Comparison of ENCODE assay signal across 8 cellular contexts in the genomic region with DNA sequence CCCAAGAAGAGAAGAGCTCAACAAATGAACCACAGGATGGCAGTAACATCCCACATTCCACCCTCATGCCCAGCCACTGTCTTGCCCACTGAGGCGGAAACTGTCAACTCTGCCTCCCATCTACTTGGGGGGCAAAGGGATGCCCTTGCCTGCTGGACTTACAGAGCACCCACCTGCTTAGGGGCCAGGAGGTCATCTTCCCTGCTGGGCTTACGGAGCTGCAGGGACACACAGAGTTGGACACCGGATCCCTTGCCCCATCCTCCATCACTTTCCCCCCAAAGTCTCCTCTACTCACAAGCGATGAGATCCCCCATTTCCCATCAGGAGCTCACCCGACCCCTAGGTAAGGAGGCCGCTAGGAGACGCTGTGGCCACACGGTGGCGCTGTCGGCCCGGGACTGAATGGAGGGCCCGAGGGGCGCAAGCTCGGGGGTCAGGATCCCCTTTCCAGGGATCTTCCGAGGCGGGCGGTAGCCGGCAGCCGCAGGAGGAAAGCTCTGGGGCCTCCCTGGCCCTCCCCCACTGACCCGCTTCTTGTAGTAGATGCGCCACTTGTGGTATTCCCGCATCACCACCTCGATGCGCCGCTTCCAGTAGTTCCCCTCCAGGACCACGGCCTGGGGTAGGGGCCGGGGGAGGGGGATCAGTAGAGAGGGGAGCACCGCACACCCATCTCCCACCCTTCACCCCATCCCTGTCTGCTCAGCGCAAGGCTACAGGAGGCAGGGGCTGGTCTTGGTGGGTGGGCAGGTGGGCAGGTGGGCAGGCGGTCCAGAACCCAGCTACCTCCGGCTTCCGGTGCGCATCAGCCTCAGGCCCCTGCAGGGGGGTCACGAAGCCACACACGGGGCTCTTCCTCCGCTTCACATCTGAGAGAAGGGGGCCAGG. TPM values are rescaled to one million over a fixed set of nuclear protein-coding genes. Genes with fewer than 3 reads are reported as not detected.
DNase-seq lines count a peak whose midpoint lies in the region; ATAC-seq and TF ChIP-seq lines count a peak whose summit lies in the region.

No MANE protein-coding gene starts in this region.

- H3K4me1 ChIP-seq in NT2/D1 (ENCODE audit: insufficient read depth, insufficient read length) (peaks cover 11% of the 10 kb centered on the region), osteoblast (ENCODE audit: insufficient read depth, low read length) (peaks cover 2% of the 10 kb centered on the region), transverse colon (peaks cover 0 to 4% (median 0%) of the 10 kb centered on the region in 4 donors)

- H3K9me3 ChIP-seq in AG04450 (ENCODE audit: control insufficient read depth, insufficient read depth, low read length) (no peaks in the 10 kb centered on the region; the same call in 1 of the 2 replicates), NT2/D1 (ENCODE audit: insufficient read depth, low read length) (no peaks in the 10 kb centered on the region), osteoblast (ENCODE audit: low read depth, low read length) (no peaks in the 10 kb centered on the region), transverse colon (no peaks in the 10 kb centered on the region)

- peaks cover 34% of the 10 kb centered on the region for H3K27me3 Mint-ChIP-seq in activated T-cell treated with anti-CD3 and anti-CD28 coated beads, Interleukin-2, amount 50 U/mL, for 4 hours (ENCODE audit: low read depth)

- 30% methylated on average over 36 of the region's 36 CpGs; no CpG with 5 or more reads in 1 of the 2 donors for WGBS in transverse colon (ENCODE audit: low coverage in 1 of 2), 2 donors

- peak overlapping the region; percentile 41 for H2AFZ ChIP-seq in osteoblast (ENCODE audit: low read length)

- TF ChIP-seq POLR2A in transverse colon (IDR thresholded peaks at IDR 0.05), result no peak

- no peaks in the 10 kb centered on the region for H3K79me2 ChIP-seq in osteoblast (ENCODE audit: insufficient read depth, low read length)

- H4K20me1 ChIP-seq in osteoblast (ENCODE audit: insufficient read depth, low read length), result no peaks in the 10 kb centered on the region

- H3K9ac ChIP-seq in NT2/D1 (ENCODE audit: insufficient read length, low read depth), result no peak overlapping the region

- H3K4me1 Mint-ChIP-seq in activated T-cell treated with anti-CD3 and anti-CD28 coated beads, Interleukin-2, amount 50 U/mL, for 4 hours (ENCODE audit: low read depth), result no peaks in the 10 kb centered on the region

- intact Hi-C loops in transverse colon (cut with DNase I; ENCODE audit: low total_unique reads), result loop anchor here (2.0 to 10.0 kb wide), 2 partner anchors 58 to 118 kb away; a partner anchor contains a TSS

- H3K36me3 Mint-ChIP-seq in activated T-cell treated with anti-CD3 and anti-CD28 coated beads, Interleukin-2, amount 50 U/mL, for 4 hours (ENCODE audit: insufficient read depth), result no peaks in the 10 kb centered on the region

- H3K27ac ChIP-seq in AG04450 (ENCODE audit: low read depth, low read length) (no peak overlapping the region), osteoblast (ENCODE audit: low read depth, low read length) (no peak overlapping the region), transverse colon (no peak overlapping the region)

- H3K4me3 ChIP-seq in AG04450 (ENCODE audit: low read depth, low read length), result no peak overlapping the region; the same call in 1 of the 2 replicates
- no peak overlapping the region for H3K4me3 ChIP-seq in NT2/D1 (ENCODE audit: insufficient read length, low read depth)
- H3K4me3 ChIP-seq in fibroblast of villous mesenchyme (ENCODE audit: low read depth, low read length), result no peak overlapping the region
- H3K4me3 ChIP-seq in osteoblast (ENCODE audit: insufficient read depth, low read length), result peak overlapping the region; percentile 46
- no peak overlapping the region for H3K4me3 ChIP-seq in transverse colon

- no peak overlapping the region for H3K4me3 Mint-ChIP-seq in activated T-cell treated with anti-CD3 and anti-CD28 coated beads, Interleukin-2, amount 50 U/mL, for 4 hours

- CTCF ChIA-PET in AG04450 (lab: Charles Lee), result interaction anchor here (0.5 to 6.2 kb wide), 40 partner anchors 9 to 420 kb away, joined by 3 to 93 read pairs (median 5); a partner anchor contains a TSS

- H3K36me3 ChIP-seq in NT2/D1 (ENCODE audit: insufficient read depth, insufficient read length, low read length) (no peaks in the 10 kb centered on the region), osteoblast (ENCODE audit: insufficient read depth, low read length) (no peaks in the 10 kb centered on the region), transverse colon (no peaks in the 10 kb centered on the region)

- no peaks in the 10 kb centered on the region for H3K9me3 Mint-ChIP-seq in activated T-cell treated with anti-CD3 and anti-CD28 coated beads, Interleukin-2, amount 50 U/mL, for 4 hours

- in situ Hi-C loops in transverse colon (cut with MboI; ENCODE audit: low pct_ligation_motif_present in 1 of 4, low pct_unique_long_range_greater_than_20kb in 1 of 4, low sequenced_read_pairs in 3 of 4), result loop anchor here in 3 of 4 donors (5.0 to 10.0 kb wide), 3 partner anchors 115 to 125 kb away; no protein-coding TSS in a partner anchor

- ATAC-seq in activated T-cell treated with anti-CD3 and anti-CD28 coated beads, Interleukin-2, amount 50 U/mL, for 4 hours, result peak; percentile 82 to 88
- ATAC-seq in HG03159 (IDR thresholded peaks at IDR 0.05; ENCODE audit: unreplicated experiment), result no peak

- TF ChIP-seq EP300 in transverse colon (IDR thresholded peaks at IDR 0.05; ENCODE audit: low read depth), result no peak

- TF ChIP-seq CTCF in AG04450 (IDR thresholded peaks at IDR 0.05; ENCODE audit: low read depth, low read length), result peak; percentile 95
- peak; percentile 89 for TF ChIP-seq CTCF in fibroblast of villous mesenchyme (IDR thresholded peaks at IDR 0.05; ENCODE audit: insufficient read depth, low read depth, low read length)
- TF ChIP-seq CTCF in osteoblast (IDR thresholded peaks at IDR 0.05; ENCODE audit: extremely low read depth, low read depth, low read length), result peak; percentile 85
- TF ChIP-seq CTCF in transverse colon (IDR thresholded peaks at IDR 0.05), result peak; percentile 89 to 99 (median 94)

- H3K4me2 ChIP-seq in osteoblast (ENCODE audit: insufficient read depth, low read length), result peak overlapping the region; percentile 67

- POLR2A ChIA-PET in AG04450 (lab: Yijun Ruan, JAX), result interaction anchor here (0.6 to 1.4 kb wide), 5 partner anchors 9 to 118 kb away, joined by 3 to 7 read pairs (median 3); a partner anchor contains a TSS

- DNase-seq in AG04450 (ENCODE audit: low read depth, low spot score) (no peak), GM19240 (ENCODE audit: insufficient read length, low spot score) (peak; percentile 73), NT2/D1 (ENCODE audit: low read depth, low spot score) (peak; percentile 52), fibroblast of villous mesenchyme (ENCODE audit: low read depth) (peak; percentile 28), osteoblast (ENCODE audit: insufficient read length, low spot score, missing footprints) (peak; percentile 98), transverse colon (peak; percentile 48)
- peak; percentile 69 for DNase-seq in activated T-cell treated with anti-CD3 and anti-CD28 coated beads, Interleukin-2, amount 50 U/mL, for 4 hours

- H3K27me3 ChIP-seq in AG04450 (ENCODE audit: control insufficient read depth, insufficient read depth, low read length) (peaks cover 9% of the 10 kb centered on the region), NT2/D1 (ENCODE audit: insufficient read depth, insufficient read length) (no peaks in the 10 kb centered on the region), osteoblast (ENCODE audit: insufficient read depth, low read length) (peaks cover 4% of the 10 kb centered on the region), transverse colon (peaks cover 26% of the 10 kb centered on the region)

RNA-seq across cellular contexts. Expression of a gene that starts 17.3 kb away (rescaled TPM):
- not detected in 2 replicates for polyA plus RNA-seq in AG04450 (2011; rRNA removed)
- polyA minus RNA-seq in AG04450 (2011; rRNA and poly(A)+ RNA removed), result not detected in 2 replicates
- total RNA-seq in activated T-cell treated with anti-CD3 and anti-CD28 coated beads, Interleukin-2, amount 50 U/mL, for 4 hours, result under 1 TPM; 0.35 to 0.55 (median 0.43) TPM
- total RNA-seq in fibroblast of villous mesenchyme (not detected in 2 replicates), osteoblast (0.29 and 0.72 TPM in 2 replicates), transverse colon (100 to 1,000 TPM in 1 of 4 donors, 10 to 100 TPM in 3; 17.3 to 106 (median 28.4) TPM)

RNA-seq across cellular contexts. Expression of a gene that starts 28.7 kb away (rescaled TPM):
- polyA plus RNA-seq in AG04450 (2011; rRNA removed), result 34.7 and 45.8 TPM in 2 replicates
- 68.8 and 106 TPM in 2 replicates for polyA minus RNA-seq in AG04450 (2011; rRNA and poly(A)+ RNA removed)
- 10 to 100 TPM; 34.0 to 42.6 (median 42.1) TPM for total RNA-seq in activated T-cell treated with anti-CD3 and anti-CD28 coated beads, Interleukin-2, amount 50 U/mL, for 4 hours
- total RNA-seq in fibroblast of villous mesenchyme (64.4 and 68.7 TPM in 2 replicates), osteoblast (56.1 and 66.6 TPM in 2 replicates), transverse colon (10 to 100 TPM; 31.9 to 56.3 (median 46.2) TPM)

RNA-seq across cellular contexts. Expression of a gene that starts 49.6 kb away (rescaled TPM):
- 41.9 and 47.7 TPM in 2 replicates for polyA plus RNA-seq in AG04450 (2011; rRNA removed)
- polyA minus RNA-seq in AG04450 (2011; rRNA and poly(A)+ RNA removed), result 36.3 and 40.5 TPM in 2 replicates
- 10 to 100 TPM; 74.8 to 76.3 (median 74.9) TPM for total RNA-seq in activated T-cell treated with anti-CD3 and anti-CD28 coated beads, Interleukin-2, amount 50 U/mL, for 4 hours
- total RNA-seq in fibroblast of villous mesenchyme, result 27.2 and 30.3 TPM in 2 replicates
- 26.8 and 32.9 TPM in 2 replicates for total RNA-seq in osteoblast
- 10 to 100 TPM; 75.7 to 96.1 (median 86.0) TPM for total RNA-seq in transverse colon

Comparison
In these comparisons a context has a peak if more than half of its experiments do, and no peak if none do; other contexts are left out.
1. RNA of a gene that starts 17.3 kb away (total RNA-seq): 17.3 to 106 TPM in transverse colon; 0.29 to 0.72 TPM in osteoblast, 0.35 to 0.55 TPM in activated T-cell treated with anti-CD3 and anti-CD28 coated beads, Interleukin-2, amount 50 U/mL, for 4 hours and not detected in fibroblast of villous mesenchyme; every median in the first group is over 10 times any median in the second.
2. Peak in every context shown above with its lines, with median percentiles within 50 percentile points of each other: CTCF ChIP-seq.